13 cellular contexts compared by ENCODE assay signal in genomic region chr1:1617516-1617915, GRCh38. TPM values are rescaled to one million over a fixed set of nuclear protein-coding genes. Genes with fewer than 3 reads are reported as not detected.
DNase-seq lines count a peak whose midpoint lies in the region; ATAC-seq and TF ChIP-seq lines count a peak whose summit lies in the region.
"Had no signal": no experiment of that assay in that cellular context is flagged by ENCODE, and none has a peak within 500 bp of the region (broad histone marks: within the 10 kb centered on the region; RNA-seq: fewer than 3 reads in every experiment).

No MANE protein-coding gene starts in this region.

- H3K9me3 Mint-ChIP-seq in activated T-cell treated with anti-CD3 and anti-CD28 coated beads, Interleukin-2, amount 50 U/mL, for 4 hours: no peaks in the 10 kb centered on the region
- H3K9me3 Mint-ChIP-seq in dendritic cell treated with granulocyte-macrophage colony-stimulating factor and Interleukin-4, amounts not matched to agents 40 ng/mL and 50 ng/mL, for 4 days: no peaks in the 10 kb centered on the region

- H3K9me2 ChIP-seq in PC-9 (ENCODE audit: insufficient read depth): no peaks in the 10 kb centered on the region

- H2AFZ ChIP-seq in PC-9 (no peak overlapping the region), smooth muscle cell (ENCODE audit: low read depth) (no peak overlapping the region)

- no peak overlapping the region for H3K27ac Mint-ChIP-seq in dendritic cell treated with granulocyte-macrophage colony-stimulating factor and Interleukin-4, amounts not matched to agents 40 ng/mL and 50 ng/mL, for 4 days

- peak overlapping the region; percentile 82 for H3K4me3 Mint-ChIP-seq in activated T-cell treated with anti-CD3 and anti-CD28 coated beads, Interleukin-2, amount 50 U/mL, for 4 hours
- peak overlapping the region; percentile 76 for H3K4me3 Mint-ChIP-seq in dendritic cell treated with granulocyte-macrophage colony-stimulating factor and Interleukin-4, amounts not matched to agents 40 ng/mL and 50 ng/mL, for 4 days

- 94% methylated on average over 11 of the region's 11 CpGs for WGBS in smooth muscle cell (ENCODE audit: low lambda C conversion rate)

- no peak overlapping the region for H3K27ac ChIP-seq in PC-9
- H3K27ac ChIP-seq in smooth muscle cell (ENCODE audit: low read depth): no peak overlapping the region
- no peak overlapping the region for H3K27ac ChIP-seq in colonic mucosa

- H3K4me2 ChIP-seq in PC-9 (peak overlapping the region; percentile 96), smooth muscle cell (peak overlapping the region; percentile 91)

- H3K9me3 ChIP-seq in PC-9 (ENCODE audit: insufficient read depth, low read depth) (no peaks in the 10 kb centered on the region), smooth muscle cell (replicated peaks; ENCODE audit: low read depth) (no peaks in the 10 kb centered on the region), colonic mucosa (no peaks in the 10 kb centered on the region)
- H3K9me3 ChIP-seq: sigmoid colon had no signal

- H3K9ac ChIP-seq in smooth muscle cell (ENCODE audit: low read depth) (no peak overlapping the region), colonic mucosa (ENCODE audit: low read depth in 2 of 2, low read length in 2 of 2) (peak overlapping the region in 1 of 2 donors; percentile 87)

- no peak for DNase-seq in activated T-cell treated with anti-CD3 and anti-CD28 coated beads, Interleukin-2, amount 50 U/mL, for 4 hours
- no peak for DNase-seq in activated T-cell treated with anti-CD3 and anti-CD28 coated beads, Interleukin-2, amount 50 U/mL, for 1 hour
- DNase-seq in PC-9: no peak
- DNase-seq in smooth muscle cell (lab: John Stamatoyannopoulos, UW; ENCODE audit: unreplicated experiment): no peak
- DNase-seq in colonic mucosa: no peak
- no peak for DNase-seq in LoVo (ENCODE audit: low spot score)
- DNase-seq: activated CD4-positive, CD25-positive, alpha-beta regulatory T cell; NCI-H1048; SHP77; sigmoid colon; trophoblast cell had no signal

- H3K36me3 ChIP-seq in PC-9 (ENCODE audit: low read depth): no peaks in the 10 kb centered on the region
- no peaks in the 10 kb centered on the region for H3K36me3 ChIP-seq in smooth muscle cell (ENCODE audit: low read depth)
- no peaks in the 10 kb centered on the region for H3K36me3 ChIP-seq in colonic mucosa

- BruUV-seq in PC-9 (replicated peaks; lab: Mats Ljungman, UMichigan): TSS peak; percentile 66

- H3K4me1 ChIP-seq in PC-9 (replicated peaks; ENCODE audit: insufficient read depth) (peaks cover 21% of the 10 kb centered on the region), smooth muscle cell (ENCODE audit: low read depth) (peaks cover 23% of the 10 kb centered on the region), colonic mucosa (peaks cover 14% of the 10 kb centered on the region)

- peaks cover 8% of the 10 kb centered on the region for H4K20me1 ChIP-seq in PC-9 (ENCODE audit: insufficient read depth)
- H4K20me1 ChIP-seq in smooth muscle cell (ENCODE audit: low read depth): peaks cover 80% of the 10 kb centered on the region

- no peak overlapping the region for H3K4me3 ChIP-seq in PC-9
- H3K4me3 ChIP-seq in smooth muscle cell: no peak overlapping the region
- no peak overlapping the region for H3K4me3 ChIP-seq in colonic mucosa

- peaks cover 3% of the 10 kb centered on the region for H3K36me3 Mint-ChIP-seq in activated T-cell treated with anti-CD3 and anti-CD28 coated beads, Interleukin-2, amount 50 U/mL, for 4 hours (ENCODE audit: insufficient read depth)
- H3K36me3 Mint-ChIP-seq in dendritic cell treated with granulocyte-macrophage colony-stimulating factor and Interleukin-4, amounts not matched to agents 40 ng/mL and 50 ng/mL, for 4 days (ENCODE audit: low read depth): peaks cover 35% of the 10 kb centered on the region

- TF ChIP-seq CTCF in PC-9 (conservative IDR thresholded peaks at IDR 0.05): no peak
- TF ChIP-seq CTCF in smooth muscle cell (IDR thresholded peaks at IDR 0.05; ENCODE audit: borderline replicate concordance, insufficient read depth, poor library complexity, severe bottlenecking): no peak
- TF ChIP-seq CTCF in colonic mucosa (IDR thresholded peaks at IDR 0.05): no peak

- no peaks in the 10 kb centered on the region for H3K27me3 Mint-ChIP-seq in activated T-cell treated with anti-CD3 and anti-CD28 coated beads, Interleukin-2, amount 50 U/mL, for 4 hours (ENCODE audit: low read depth)
- no peaks in the 10 kb centered on the region for H3K27me3 Mint-ChIP-seq in dendritic cell treated with granulocyte-macrophage colony-stimulating factor and Interleukin-4, amounts not matched to agents 40 ng/mL and 50 ng/mL, for 4 days

- H3K79me2 ChIP-seq in PC-9 (ENCODE audit: low read depth): peaks cover 29% of the 10 kb centered on the region
- H3K79me2 ChIP-seq in smooth muscle cell (ENCODE audit: low read depth): peaks cover 40% of the 10 kb centered on the region

- peaks cover 16% of the 10 kb centered on the region; the same call in 1 of the 2 replicates for H3F3A ChIP-seq in PC-9 (ENCODE audit: insufficient read depth, low read depth)
- H3F3A ChIP-seq in smooth muscle cell (ENCODE audit: low read depth): no peaks in the 10 kb centered on the region

- no peak for ATAC-seq in activated T-cell treated with anti-CD3 and anti-CD28 coated beads, Interleukin-2, amount 50 U/mL, for 4 hours
- no peak for ATAC-seq in GM21576 (IDR thresholded peaks at IDR 0.05; ENCODE audit: unreplicated experiment)

- H3K4me1 Mint-ChIP-seq in activated T-cell treated with anti-CD3 and anti-CD28 coated beads, Interleukin-2, amount 50 U/mL, for 4 hours (ENCODE audit: low read depth): peaks cover 29% of the 10 kb centered on the region
- H3K4me1 Mint-ChIP-seq in dendritic cell treated with granulocyte-macrophage colony-stimulating factor and Interleukin-4, amounts not matched to agents 40 ng/mL and 50 ng/mL, for 4 days (ENCODE audit: low read depth): peaks cover 35% of the 10 kb centered on the region

- H3K27me3 ChIP-seq in PC-9 (ENCODE audit: insufficient read depth, low read depth) (no peaks in the 10 kb centered on the region), smooth muscle cell (ENCODE audit: low read depth) (no peaks in the 10 kb centered on the region), colonic mucosa (no peaks in the 10 kb centered on the region)
- H3K27me3 ChIP-seq: sigmoid colon had no signal

- intact Hi-C loops in PC-9 (cut with micrococcal nuclease; ENCODE audit: unreplicated experiment) (no loop called here), colonic mucosa (cut with DNase I) (no loop called here)
- intact Hi-C loops in dendritic cell treated with granulocyte-macrophage colony-stimulating factor and Interleukin-4, amounts not matched to agents 40 ng/mL and 50 ng/mL, for 4 days (cut with micrococcal nuclease): loop anchor here (5.0 kb wide), 1 partner anchor 105 kb away; the partner anchor contains the start of gene ATAD3A

- POLR2A ChIA-PET in PC-9 (lab: Charles Lee; ENCODE audit: unreplicated experiment): no interaction called here

- CTCF ChIA-PET in PC-9 (lab: Charles Lee): no interaction called here

RNA-seq across cellular contexts. Expression of gene MIB2, which starts 2.2 kb away (rescaled TPM):
- 10 to 100 TPM; 37.4 to 40.3 (median 37.7) TPM for total RNA-seq in activated T-cell treated with anti-CD3 and anti-CD28 coated beads, Interleukin-2, amount 50 U/mL, for 4 hours
- 75.0 and 92.8 TPM in 2 replicates for total RNA-seq in PC-9 (2021)
- total RNA-seq in smooth muscle cell: 21.9 and 42.7 TPM in 2 replicates
- polyA plus RNA-seq in smooth muscle cell: 61.2 and 71.2 TPM in 2 replicates
- 100 to 1,000 TPM in 1 of 2 donors, 10 to 100 TPM in 1; 57.0 to 121 TPM for total RNA-seq in colonic mucosa

RNA-seq across cellular contexts. Expression of gene MMP23B, which starts 14.5 kb away (rescaled TPM):
- 1 to 10 TPM in 2 of 3 donors, under 1 TPM in 1; 0.98 to 1.3 (median 1.0) TPM for total RNA-seq in activated T-cell treated with anti-CD3 and anti-CD28 coated beads, Interleukin-2, amount 50 U/mL, for 4 hours
- 4.6 and 4.9 TPM in 2 replicates for total RNA-seq in PC-9 (2021)
- total RNA-seq in smooth muscle cell: 81.7 and 89.8 TPM in 2 replicates
- polyA plus RNA-seq in smooth muscle cell: 197 and 218 TPM in 2 replicates
- 1 to 10 TPM; 3.0 to 5.8 TPM for total RNA-seq in colonic mucosa

RNA-seq across cellular contexts. Expression of gene FNDC10, which starts 17.6 kb away (rescaled TPM):
- 1 to 10 TPM; 3.0 to 4.8 (median 3.8) TPM for total RNA-seq in activated T-cell treated with anti-CD3 and anti-CD28 coated beads, Interleukin-2, amount 50 U/mL, for 4 hours
- total RNA-seq in PC-9 (2021): 5.4 and 7.8 TPM in 2 replicates
- total RNA-seq in smooth muscle cell: 3.3 and 9.1 TPM in 2 replicates
- 14.2 and 22.5 TPM in 2 replicates for polyA plus RNA-seq in smooth muscle cell
- total RNA-seq in colonic mucosa: 1 to 10 TPM; 2.9 to 4.2 TPM

RNA-seq across cellular contexts. Expression of gene CDK11B, which starts 41.3 kb away (rescaled TPM):
- 10 to 100 TPM; 39.2 to 45.9 (median 43.0) TPM for total RNA-seq in activated T-cell treated with anti-CD3 and anti-CD28 coated beads, Interleukin-2, amount 50 U/mL, for 4 hours
- total RNA-seq in PC-9 (2021) (21.2 and 22.5 TPM in 2 replicates), smooth muscle cell (12.1 and 15.6 TPM in 2 replicates), colonic mucosa (10 to 100 TPM; 31.8 to 44.7 TPM)
- polyA plus RNA-seq in smooth muscle cell: 13.7 and 21.1 TPM in 2 replicates

RNA-seq across cellular contexts. Expression of gene SSU72, which starts 42.9 kb away (rescaled TPM):
- total RNA-seq in activated T-cell treated with anti-CD3 and anti-CD28 coated beads, Interleukin-2, amount 50 U/mL, for 4 hours: 100 to 1,000 TPM; 142 to 170 (median 148) TPM
- total RNA-seq in PC-9 (2021) (139 and 145 TPM in 2 replicates), smooth muscle cell (77.3 and 116 TPM in 2 replicates), colonic mucosa (100 to 1,000 TPM; 120 to 175 TPM)
- polyA plus RNA-seq in smooth muscle cell: 223 and 231 TPM in 2 replicates

Comparison
In these comparisons a context has a peak if more than half of its experiments do, and no peak if none do; other contexts are left out.
1. RNA of gene MMP23B, which starts 14.5 kb away (total RNA-seq): 81.7 to 89.8 TPM in smooth muscle cell; 3.0 to 5.8 TPM in colonic mucosa, 4.6 to 4.9 TPM in PC-9 and 0.98 to 1.3 TPM in activated T-cell treated with anti-CD3 and anti-CD28 coated beads, Interleukin-2, amount 50 U/mL, for 4 hours; every median in the first group is over 10 times any median in the second.